8 cellular contexts compared by ENCODE assay signal in genomic region chr22:31661851-31662667, GRCh38. TPM values are rescaled to one million over a fixed set of nuclear protein-coding genes. Genes with fewer than 3 reads are reported as not detected.
A peak's percentile ranks its signal among the peaks of the same experiment; 100 is the strongest.
DNase-seq lines count a peak whose midpoint lies in the region; TF ChIP-seq lines count a peak whose summit lies in the region.

PISD (minus strand) TSS chr22:31662215; CDS start chr22:31662208, 7 bp downstream.

- DNase-seq in GM03348 (ENCODE audit: low spot score) = peak; percentile 97
- peak; percentile 82 for DNase-seq in HFF-Myc (ENCODE audit: extremely low read depth, low read depth)
- DNase-seq in NB4 (ENCODE audit: low read depth) = peak; percentile 95
- peak; percentile 85 for DNase-seq in SK-N-MC (ENCODE audit: low read depth, low spot score)
- DNase-seq in activated naive CD4-positive, alpha-beta T cell treated with anti-CD3 and anti-CD28 coated beads, Interleukin-2, amount 50 U/mL, for 16 hours = peak; percentile 96
- peak; percentile 98 for DNase-seq in germinal center (ENCODE audit: low spot score)
- DNase-seq in nucleus accumbens (lab: John Stamatoyannopoulos, UW) = peak in 55 of 56 donors; percentile 36 to 96 (median 87)
- DNase-seq in suprapubic skin (ENCODE audit: low spot score in 2 of 2) = peak; percentile 96

- H3K27me3 ChIP-seq in suprapubic skin = no peaks in the 10 kb centered on the region

- TF ChIP-seq EP300 in suprapubic skin (IDR thresholded peaks at IDR 0.05) = no peak

- H3K9me3 ChIP-seq in SK-N-MC (ENCODE audit: low read depth, low read length) (no peaks in the 10 kb centered on the region), suprapubic skin (no peaks in the 10 kb centered on the region)

- H3K9ac ChIP-seq in SK-N-MC (ENCODE audit: insufficient read length) = peak within 1 kb of the TSS; percentile 84

- TF ChIP-seq POLR2A in NB4 (IDR thresholded peaks at IDR 0.05; ENCODE audit: extremely low read depth, insufficient read length) (peak; percentile 71), suprapubic skin (IDR thresholded peaks at IDR 0.05) (peak in 1 of 2 donors; percentile 59)

- peak within 1 kb of the TSS; percentile 75; the same call in 1 of the 2 replicates for H3K27ac ChIP-seq in SK-N-MC
- peak within 1 kb of the TSS; percentile 93 for H3K27ac ChIP-seq in suprapubic skin

- peaks cover 23% of the 10 kb centered on the region for H3K4me1 ChIP-seq in suprapubic skin

- H3K36me3 ChIP-seq in SK-N-MC (ENCODE audit: insufficient read depth, low read length) (no peaks in the 10 kb centered on the region), suprapubic skin (no peaks in the 10 kb centered on the region)

- WGBS in suprapubic skin = 5% methylated on average over 24 of the region's 52 CpGs

- peak within 1 kb of the TSS; percentile 76 for H3K4me3 ChIP-seq in HFF-Myc (replicated peaks; ENCODE audit: low read depth, low read length)
- H3K4me3 ChIP-seq in NB4 (ENCODE audit: low read depth, low read length) = peak within 1 kb of the TSS; percentile 88
- peak within 1 kb of the TSS; percentile 91 for H3K4me3 ChIP-seq in SK-N-MC
- H3K4me3 ChIP-seq in suprapubic skin = peak within 1 kb of the TSS; percentile 97

- TF ChIP-seq CTCF in HFF-Myc (IDR thresholded peaks at IDR 0.05; ENCODE audit: low read depth, low read length, missing control alignments) (no peak), NB4 (IDR thresholded peaks at IDR 0.05; ENCODE audit: low read depth, low read length) (no peak), suprapubic skin (IDR thresholded peaks at IDR 0.05) (no peak)

RNA-seq across cellular contexts. Expression of gene PISD, which starts in this region (rescaled TPM):
- 10 to 100 TPM; 42.5 to 91.7 (median 57.9) TPM for total RNA-seq in suprapubic skin

Comparison
In these comparisons a context has a peak if more than half of its experiments do, and no peak if none do; other contexts are left out.
1. Peak in every context shown above with its lines: DNase-seq, H3K4me3 ChIP-seq and H3K27ac ChIP-seq.